Comparison of ENCODE assay signal across 9 cellular contexts in genomic region chr11:121829159-121829643, GRCh38.
DNase-seq lines count a peak whose midpoint lies in the region; ATAC-seq, FAIRE-seq and TF ChIP-seq lines count a peak whose summit lies in the region.
"Had no signal": no experiment of that assay in that cellular context is flagged by ENCODE, and none has a peak within 500 bp of the region (broad histone marks: within the 10 kb centered on the region; RNA-seq: fewer than 3 reads in every experiment).

No MANE protein-coding gene starts in this region.

- H3K4me1 ChIP-seq in endothelial cell of umbilical vein (ENCODE audit: control insufficient read depth, extremely low read depth, insufficient read depth, low read length): peaks cover 26% of the 10 kb centered on the region

- peak overlapping the region; percentile 51 for H3K4me2 ChIP-seq in endothelial cell of umbilical vein (ENCODE audit: insufficient read depth, low read length)

- no peaks in the 10 kb centered on the region for H4K20me1 ChIP-seq in endothelial cell of umbilical vein (replicated peaks; ENCODE audit: control insufficient read depth, extremely low read depth, insufficient read depth, low read length)

- peaks cover 11% of the 10 kb centered on the region for H3K9me3 Mint-ChIP-seq in neural crest cell
- H3K9me3 Mint-ChIP-seq in immature natural killer cell: peaks cover 12 to 61% (median 37%) of the 10 kb centered on the region in 6 donors

- DNase-seq in Ammon's horn (ENCODE audit: low spot score) (peak; percentile 54), NCI-H69 (lab: John Stamatoyannopoulos, UW) (peak; percentile 26), endothelial cell of umbilical vein (ENCODE audit: low read depth, low spot score) (peak; percentile 87), neural crest cell (ENCODE audit: low read depth, low spot score) (no peak), NCI-H446 (lab: John Stamatoyannopoulos, UW) (no peak), NCI-H2081 treated with DMSO at 0.1 percent for 48 hours (lab: John Stamatoyannopoulos, UW) (no peak), immature natural killer cell (no peak)
- DNase-seq: GDM1 had no signal

- dilution Hi-C loops in endothelial cell of umbilical vein (cut with MboI; ENCODE audit: extremely low pct_ligation_motif_present, low sequenced_read_pairs): no loop called here

- H3K9ac ChIP-seq in endothelial cell of umbilical vein (replicated peaks; ENCODE audit: extremely low read depth, insufficient read depth, low read length): peak overlapping the region; percentile 36

- FAIRE-seq in endothelial cell of umbilical vein (lab: Jason Lieb, UNC): peak; percentile 90

- TF ChIP-seq CTCF in endothelial cell of umbilical vein (IDR thresholded peaks at IDR 0.05; ENCODE audit: extremely low read depth in 1 of 2, insufficient read depth in 1 of 2, low read depth in 1 of 2, low read length in 2 of 2) (no peak), neural crest cell (conservative IDR thresholded peaks at IDR 0.05) (no peak)

- no TSS peak for BruUV-seq in endothelial cell of umbilical vein (replicated peaks; lab: Mats Ljungman, UMichigan)

- peak overlapping the region; percentile 36 for H2AFZ ChIP-seq in endothelial cell of umbilical vein (ENCODE audit: low read depth, low read length)

- H3K79me2 ChIP-seq in endothelial cell of umbilical vein (ENCODE audit: control insufficient read depth, insufficient read depth, low read length): no peaks in the 10 kb centered on the region

- intact Hi-C loops in endothelial cell of umbilical vein (cut with micrococcal nuclease): loop anchor here (1.0 to 5.0 kb wide), 5 partner anchors 12 to 373 kb away; no protein-coding TSS in a partner anchor

- H3K27ac ChIP-seq in endothelial cell of umbilical vein (ENCODE audit: insufficient read depth, low read depth, low read length): peak overlapping the region; percentile 81

- H3K27ac Mint-ChIP-seq in neural crest cell (ENCODE audit: unreplicated experiment) (peak overlapping the region; percentile 65), immature natural killer cell (no peak overlapping the region)

- H3K27me3 ChIP-seq in endothelial cell of umbilical vein (ENCODE audit: control insufficient read depth in 2 of 2, insufficient read depth in 2 of 2, low read length in 2 of 2): no peaks in the 10 kb centered on the region

- H3K36me3 Mint-ChIP-seq in neural crest cell (ENCODE audit: low read depth) (peaks cover 15% of the 10 kb centered on the region), immature natural killer cell (peaks cover 3 to 10% (median 5%) of the 10 kb centered on the region in 3 donors)

- no peak overlapping the region for H3K4me3 Mint-ChIP-seq in neural crest cell
- no peak overlapping the region for H3K4me3 Mint-ChIP-seq in immature natural killer cell

- H3K9me3 ChIP-seq in endothelial cell of umbilical vein (replicated peaks; ENCODE audit: control insufficient read depth, insufficient read depth, low read length): no peaks in the 10 kb centered on the region

- H3K27me3 Mint-ChIP-seq in neural crest cell (ENCODE audit: low read depth): no peaks in the 10 kb centered on the region
- H3K27me3 Mint-ChIP-seq in immature natural killer cell (ENCODE audit: low read depth in 3 of 3): peaks cover 0 to 2% (median under 1%) of the 10 kb centered on the region in 3 donors

- H3K4me1 Mint-ChIP-seq in neural crest cell (peaks cover 4% of the 10 kb centered on the region), immature natural killer cell (no peaks in the 10 kb centered on the region)

- ATAC-seq in HG03520 (IDR thresholded peaks at IDR 0.05; ENCODE audit: unreplicated experiment): no peak

- POLR2A ChIA-PET in endothelial cell of umbilical vein (lab: Charles Lee): interaction anchor here (0.6 to 1.2 kb wide), 3 partner anchors 13 to 392 kb away, joined by 3 to 7 read pairs (median 4); no protein-coding TSS in a partner anchor

- CTCF ChIA-PET in endothelial cell of umbilical vein (lab: Charles Lee): interaction anchor here (0.8 to 1.8 kb wide), 6 partner anchors 10 to 17 kb away, joined by 3 to 6 read pairs (median 3); no protein-coding TSS in a partner anchor

- H3K4me3 ChIP-seq in endothelial cell of umbilical vein (replicated peaks in 1 of 3; ENCODE audit: insufficient read depth in 1 of 3, low read depth in 1 of 3, low read length in 3 of 3): no peak overlapping the region

- no peaks in the 10 kb centered on the region for H3K9me1 ChIP-seq in endothelial cell of umbilical vein (replicated peaks; ENCODE audit: control insufficient read depth, extremely low read depth, insufficient read depth, low read length)

- H3K36me3 ChIP-seq in endothelial cell of umbilical vein (ENCODE audit: control insufficient read depth in 2 of 2, extremely low read depth in 1 of 2, insufficient read depth in 2 of 2, low read length in 2 of 2): no peaks in the 10 kb centered on the region

- TF ChIP-seq POLR2A in endothelial cell of umbilical vein (IDR thresholded peaks at IDR 0.05; ENCODE audit: low read depth, low read length): peak; percentile 49

TF ChIP-seq in endothelial cell of umbilical vein, 7 proteins besides CTCF, POLR2A, EP300 and RAD21:
- TF ChIP-seq MYC (IDR thresholded peaks at IDR 0.05; ENCODE audit: low read depth, low read length): no peak
- TF ChIP-seq FOS (IDR thresholded peaks at IDR 0.05; ENCODE audit: borderline replicate concordance, insufficient read depth, low read length): peak; percentile 92
- peak; percentile 33 for TF ChIP-seq GATA2 (IDR thresholded peaks at IDR 0.05; ENCODE audit: insufficient read depth, insufficient read length, low read depth, low read length)
- TF ChIP-seq MAX (IDR thresholded peaks at IDR 0.05; ENCODE audit: insufficient read depth, insufficient read length): no peak
- TF ChIP-seq POLR2AphosphoS5 (IDR thresholded peaks at IDR 0.05; ENCODE audit: insufficient read depth, low read depth, low read length): peak; percentile 79
- no peak for TF ChIP-seq EZH2 (IDR thresholded peaks at IDR 0.05; ENCODE audit: borderline replicate concordance, low read depth, low read length, severe bottlenecking)
- peak; percentile 78 for TF ChIP-seq JUN (IDR thresholded peaks at IDR 0.05; ENCODE audit: borderline replicate concordance, insufficient read depth, insufficient read length, low read depth)

Comparison
In these comparisons a context has a peak if more than half of its experiments do, and no peak if none do; other contexts are left out.
1. DNase-seq: peak in Ammon's horn (single experiment), NCI-H69 (single experiment) and endothelial cell of umbilical vein (single experiment); none in neural crest cell (single experiment), NCI-H446 (0 of 2), NCI-H2081 treated with DMSO at 0.1 percent for 48 hours (single experiment) and immature natural killer cell (0 of 3).